Comparison of ENCODE assay signal across 8 cellular contexts in genomic region chr17:752002-752619, GRCh38. TPM values are rescaled to one million over a fixed set of nuclear protein-coding genes. Genes with fewer than 3 reads are reported as not detected.
A peak's percentile ranks its signal among the peaks of the same experiment; 100 is the strongest.
DNase-seq lines count a peak whose midpoint lies in the region; ATAC-seq and TF ChIP-seq lines count a peak whose summit lies in the region.

Gene GEMIN4 (minus strand): TSS chr17:752264. CDS start chr17:752142, 122 bp downstream.

- ATAC-seq in HG02610 (IDR thresholded peaks at IDR 0.05; ENCODE audit: unreplicated experiment) (peak; percentile 80), left cardiac atrium (peak; percentile 93 to 94), upper lobe of left lung (ENCODE audit: low FRiP score in 2 of 2) (peak; percentile 96 to 98)

- TF ChIP-seq EP300 in upper lobe of left lung (IDR thresholded peaks at IDR 0.05) = no peak

- H3K27ac ChIP-seq in upper lobe of left lung = peak within 1 kb of the TSS; percentile 78 to 93 (median 86)

- H3K4me1 ChIP-seq in upper lobe of left lung = peaks cover 13 to 34% (median 15%) of the 10 kb centered on the region in 4 donors

- H3K27me3 ChIP-seq in upper lobe of left lung = no peaks in the 10 kb centered on the region

- H3K9me3 ChIP-seq in upper lobe of left lung = no peaks in the 10 kb centered on the region

- peak; percentile 80 for DNase-seq in NCI-H1092 (lab: John Stamatoyannopoulos, UW)
- DNase-seq in T-helper 1 cell = peak; percentile 90 to 96 (median 93)
- peak; percentile 73 for DNase-seq in amniotic epithelial cell (ENCODE audit: low read depth)
- DNase-seq in left cardiac atrium = peak; percentile 95
- peak; percentile 98 for DNase-seq in posterior vena cava (ENCODE audit: low spot score)
- peak; percentile 95 to 100 for DNase-seq in upper lobe of left lung

- peaks cover 4 to 13% (median 6%) of the 10 kb centered on the region in 4 donors for H3K36me3 ChIP-seq in upper lobe of left lung

- TF ChIP-seq CTCF in GM12875 (IDR thresholded peaks at IDR 0.05; ENCODE audit: borderline replicate concordance, insufficient read depth, low read depth, low read length) (peak; percentile 99), upper lobe of left lung (IDR thresholded peaks at IDR 0.05) (peak; percentile 88 to 99 (median 98))

- TF ChIP-seq POLR2A in upper lobe of left lung (IDR thresholded peaks at IDR 0.05) = peak in 3 of 4 donors; percentile 33 to 81 (median 78)

- H3K4me3 ChIP-seq in GM12875 (ENCODE audit: low read depth, low read length) (peak within 1 kb of the TSS; percentile 93), upper lobe of left lung (peak within 1 kb of the TSS; percentile 44 to 98 (median 92))

- 0 to 5% methylated on average over 7 to 43 of the region's 87 CpGs for WGBS in upper lobe of left lung, 2 donors

- intact Hi-C loops in left cardiac atrium (cut with DNase I) (no loop called here), posterior vena cava (cut with DNase I) (no loop called here)

RNA-seq across cellular contexts. Expression of gene GEMIN4, which starts in this region (rescaled TPM):
- total RNA-seq in left cardiac atrium (10 to 100 TPM; 11.8 to 15.4 TPM), posterior vena cava (10 to 100 TPM; 12.5 to 13.2 TPM), upper lobe of left lung (10 to 100 TPM; 17.6 to 79.6 (median 21.5) TPM)

Comparison
In these comparisons a context has a peak if more than half of its experiments do, and no peak if none do; other contexts are left out.
1. Peak in every context shown above with its lines: DNase-seq, ATAC-seq, H3K4me3 ChIP-seq and H3K27ac ChIP-seq.